In the genomic region with DNA sequence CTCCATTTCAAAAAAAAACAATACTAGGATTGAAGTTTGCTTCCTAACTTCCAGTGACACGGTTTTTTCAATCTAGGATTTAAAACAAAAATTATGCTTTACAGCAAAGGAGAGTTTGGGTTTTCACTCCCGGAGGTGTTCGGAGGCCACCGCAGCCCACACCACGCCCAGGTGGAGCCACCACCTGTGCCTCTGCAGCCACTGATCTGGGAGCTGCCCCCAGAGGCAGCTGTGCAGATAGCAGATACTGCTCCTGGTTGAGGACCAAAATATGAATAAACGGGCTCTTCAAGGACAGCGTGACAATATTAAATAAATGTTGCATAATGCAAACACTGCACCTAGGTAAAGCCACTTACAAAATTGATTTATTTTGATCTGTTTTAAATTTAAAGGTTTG, we compare ENCODE assay signal across 1 cellular context.
TF ChIP-seq lines count a peak whose summit lies in the region.

No MANE protein-coding gene starts in this region.

TF ChIP-seq in GM23338, 12 proteins besides CTCF, POLR2A, EP300 and RAD21:
- TF ChIP-seq EZH2 (IDR thresholded peaks at IDR 0.05; ENCODE audit: low read depth, unreplicated experiment) = no peak
- no peak for TF ChIP-seq POLR2AphosphoS5 (IDR thresholded peaks at IDR 0.05; ENCODE audit: low read depth)
- TF ChIP-seq, protein P1, sequence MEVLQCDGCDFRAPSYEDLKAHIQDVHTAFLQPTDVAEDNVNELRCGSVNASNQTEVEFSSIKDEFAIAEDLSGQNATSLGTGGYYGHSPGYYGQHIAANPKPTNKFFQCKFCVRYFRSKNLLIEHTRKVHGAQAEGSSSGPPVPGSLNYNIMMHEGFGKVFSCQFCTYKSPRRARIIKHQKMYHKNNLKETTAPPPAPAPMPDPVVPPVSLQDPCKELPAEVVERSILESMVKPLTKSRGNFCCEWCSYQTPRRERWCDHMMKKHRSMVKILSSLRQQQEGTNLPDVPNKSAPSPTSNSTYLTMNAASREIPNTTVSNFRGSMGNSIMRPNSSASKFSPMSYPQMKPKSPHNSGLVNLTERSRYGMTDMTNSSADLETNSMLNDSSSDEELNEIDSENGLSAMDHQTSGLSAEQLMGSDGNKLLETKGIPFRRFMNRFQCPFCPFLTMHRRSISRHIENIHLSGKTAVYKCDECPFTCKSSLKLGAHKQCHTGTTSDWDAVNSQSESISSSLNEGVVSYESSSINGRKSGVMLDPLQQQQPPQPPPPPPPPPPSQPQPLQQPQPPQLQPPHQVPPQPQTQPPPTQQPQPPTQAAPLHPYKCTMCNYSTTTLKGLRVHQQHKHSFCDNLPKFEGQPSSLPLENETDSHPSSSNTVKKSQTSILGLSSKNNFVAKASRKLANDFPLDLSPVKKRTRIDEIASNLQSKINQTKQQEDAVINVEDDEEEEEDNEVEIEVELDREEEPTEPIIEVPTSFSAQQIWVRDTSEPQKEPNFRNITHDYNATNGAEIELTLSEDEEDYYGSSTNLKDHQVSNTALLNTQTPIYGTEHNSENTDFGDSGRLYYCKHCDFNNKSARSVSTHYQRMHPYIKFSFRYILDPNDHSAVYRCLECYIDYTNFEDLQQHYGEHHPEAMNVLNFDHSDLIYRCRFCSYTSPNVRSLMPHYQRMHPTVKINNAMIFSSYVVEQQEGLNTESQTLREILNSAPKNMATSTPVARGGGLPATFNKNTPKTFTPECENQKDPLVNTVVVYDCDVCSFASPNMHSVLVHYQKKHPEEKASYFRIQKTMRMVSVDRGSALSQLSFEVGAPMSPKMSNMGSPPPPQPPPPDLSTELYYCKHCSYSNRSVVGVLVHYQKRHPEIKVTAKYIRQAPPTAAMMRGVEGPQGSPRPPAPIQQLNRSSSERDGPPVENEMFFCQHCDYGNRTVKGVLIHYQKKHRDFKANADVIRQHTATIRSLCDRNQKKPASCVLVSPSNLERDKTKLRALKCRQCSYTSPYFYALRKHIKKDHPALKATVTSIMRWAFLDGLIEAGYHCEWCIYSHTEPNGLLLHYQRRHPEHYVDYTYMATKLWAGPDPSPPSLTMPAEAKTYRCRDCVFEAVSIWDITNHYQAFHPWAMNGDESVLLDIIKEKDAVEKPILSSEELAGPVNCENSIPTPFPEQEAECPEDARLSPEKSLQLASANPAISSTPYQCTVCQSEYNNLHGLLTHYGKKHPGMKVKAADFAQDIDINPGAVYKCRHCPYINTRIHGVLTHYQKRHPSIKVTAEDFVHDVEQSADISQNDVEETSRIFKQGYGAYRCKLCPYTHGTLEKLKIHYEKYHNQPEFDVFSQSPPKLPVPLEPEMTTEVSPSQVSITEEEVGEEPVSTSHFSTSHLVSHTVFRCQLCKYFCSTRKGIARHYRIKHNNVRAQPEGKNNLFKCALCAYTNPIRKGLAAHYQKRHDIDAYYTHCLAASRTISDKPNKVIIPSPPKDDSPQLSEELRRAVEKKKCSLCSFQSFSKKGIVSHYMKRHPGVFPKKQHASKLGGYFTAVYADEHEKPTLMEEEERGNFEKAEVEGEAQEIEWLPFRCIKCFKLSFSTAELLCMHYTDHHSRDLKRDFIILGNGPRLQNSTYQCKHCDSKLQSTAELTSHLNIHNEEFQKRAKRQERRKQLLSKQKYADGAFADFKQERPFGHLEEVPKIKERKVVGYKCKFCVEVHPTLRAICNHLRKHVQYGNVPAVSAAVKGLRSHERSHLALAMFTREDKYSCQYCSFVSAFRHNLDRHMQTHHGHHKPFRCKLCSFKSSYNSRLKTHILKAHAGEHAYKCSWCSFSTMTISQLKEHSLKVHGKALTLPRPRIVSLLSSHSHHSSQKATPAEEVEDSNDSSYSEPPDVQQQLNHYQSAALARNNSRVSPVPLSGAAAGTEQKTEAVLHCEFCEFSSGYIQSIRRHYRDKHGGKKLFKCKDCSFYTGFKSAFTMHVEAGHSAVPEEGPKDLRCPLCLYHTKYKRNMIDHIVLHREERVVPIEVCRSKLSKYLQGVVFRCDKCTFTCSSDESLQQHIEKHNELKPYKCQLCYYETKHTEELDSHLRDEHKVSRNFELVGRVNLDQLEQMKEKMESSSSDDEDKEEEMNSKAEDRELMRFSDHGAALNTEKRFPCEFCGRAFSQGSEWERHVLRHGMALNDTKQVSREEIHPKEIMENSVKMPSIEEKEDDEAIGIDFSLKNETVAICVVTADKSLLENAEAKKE (CRISPR knock-in tag; IDR thresholded peaks at IDR 0.05) = no peak
- no peak for TF ChIP-seq EZH2phosphoT487 (IDR thresholded peaks at IDR 0.05; ENCODE audit: unreplicated experiment)
- no peak for TF ChIP-seq ZNF331 (CRISPR knock-in tag; IDR thresholded peaks at IDR 0.05; ENCODE audit: low read depth)
